Comparison of ENCODE assay signal across 15 cellular contexts in genomic region chr5:149796836-149797235, GRCh38.
"Had no signal": no experiment of that assay in that cellular context is flagged by ENCODE, and none has a peak within 500 bp of the region (broad histone marks: within the 10 kb centered on the region; RNA-seq: fewer than 3 reads in every experiment).

No MANE protein-coding gene starts in this region.

- H3K27ac ChIP-seq: hepatocyte, lower lobe of right lung, neutrophil, thoracic aorta had no signal

- H3K27me3 Mint-ChIP-seq: activated CD8-positive, alpha-beta T cell treated with anti-CD3 and anti-CD28 coated beads for 36 hours; activated naive CD8-positive, alpha-beta T cell treated with anti-CD3 and anti-CD28 coated beads, Interleukin-2, amount 10 ng/mL, durations not matched to agents 7 days and 5 days; naive B cell had no signal

- H3K9me3 Mint-ChIP-seq: activated CD8-positive, alpha-beta T cell treated with anti-CD3 and anti-CD28 coated beads for 36 hours; activated naive CD8-positive, alpha-beta T cell treated with anti-CD3 and anti-CD28 coated beads, Interleukin-2, amount 10 ng/mL, durations not matched to agents 7 days and 5 days; mesothelial cell of epicardium; naive B cell had no signal

- H3K4me3 ChIP-seq: hepatocyte, lower lobe of right lung, thoracic aorta had no signal

- H3K4me3 Mint-ChIP-seq: activated CD8-positive, alpha-beta T cell treated with anti-CD3 and anti-CD28 coated beads for 36 hours; activated naive CD8-positive, alpha-beta T cell treated with anti-CD3 and anti-CD28 coated beads, Interleukin-2, amount 10 ng/mL, durations not matched to agents 7 days and 5 days; mesothelial cell of epicardium had no signal

- DNase-seq: activated CD4-positive, CD25-positive, alpha-beta regulatory T cell treated with anti-CD3 and anti-CD28 coated beads, Interleukin-2, amount 50 U/mL, for 72 hours; activated CD8-positive, alpha-beta memory T cell treated with anti-CD3 and anti-CD28 coated beads, Interleukin-2, amount 50 U/mL, for 4 hours; activated CD8-positive, alpha-beta T cell treated with anti-CD3 and anti-CD28 coated beads for 36 hours; activated naive CD8-positive, alpha-beta T cell treated with anti-CD3 and anti-CD28 coated beads, Interleukin-2, amount 10 ng/mL, durations not matched to agents 7 days and 5 days; foreskin melanocyte; kidney glomerular epithelial cell; lower lobe of right lung; naive B cell; stimulated activated CD4-positive, alpha-beta T cell treated with anti-CD3 and anti-CD28 coated beads, Interleukin-2, amount 100 ng/mL, for 48 hours; stimulated activated naive CD8-positive, alpha-beta T cell treated with anti-CD3 and anti-CD28 coated beads, Interleukin-15, Interleukin-2, amounts not matched to agents 100 U/mL and 50 U/mL, for 24 hours had no signal

- H3K27me3 ChIP-seq: hepatocyte, neutrophil had no signal

- H3K36me3 Mint-ChIP-seq: activated naive CD8-positive, alpha-beta T cell treated with anti-CD3 and anti-CD28 coated beads, Interleukin-2, amount 10 ng/mL, durations not matched to agents 7 days and 5 days; mesothelial cell of epicardium; naive B cell had no signal

- ATAC-seq: activated CD8-positive, alpha-beta T cell treated with anti-CD3 and anti-CD28 coated beads for 36 hours; lower lobe of right lung; sciatic nerve; stimulated activated naive CD8-positive, alpha-beta T cell treated with anti-CD3 and anti-CD28 coated beads, Interleukin-15, Interleukin-2, amounts not matched to agents 100 U/mL and 50 U/mL, for 24 hours had no signal

- H3K36me3 ChIP-seq: lower lobe of right lung, neutrophil, thoracic aorta had no signal

- H3K27ac Mint-ChIP-seq: activated CD8-positive, alpha-beta T cell treated with anti-CD3 and anti-CD28 coated beads for 36 hours; activated naive CD8-positive, alpha-beta T cell treated with anti-CD3 and anti-CD28 coated beads, Interleukin-2, amount 10 ng/mL, durations not matched to agents 7 days and 5 days; mesothelial cell of epicardium had no signal

- H3K9me3 ChIP-seq: lower lobe of right lung, neutrophil, thoracic aorta had no signal
